In the genomic region with DNA sequence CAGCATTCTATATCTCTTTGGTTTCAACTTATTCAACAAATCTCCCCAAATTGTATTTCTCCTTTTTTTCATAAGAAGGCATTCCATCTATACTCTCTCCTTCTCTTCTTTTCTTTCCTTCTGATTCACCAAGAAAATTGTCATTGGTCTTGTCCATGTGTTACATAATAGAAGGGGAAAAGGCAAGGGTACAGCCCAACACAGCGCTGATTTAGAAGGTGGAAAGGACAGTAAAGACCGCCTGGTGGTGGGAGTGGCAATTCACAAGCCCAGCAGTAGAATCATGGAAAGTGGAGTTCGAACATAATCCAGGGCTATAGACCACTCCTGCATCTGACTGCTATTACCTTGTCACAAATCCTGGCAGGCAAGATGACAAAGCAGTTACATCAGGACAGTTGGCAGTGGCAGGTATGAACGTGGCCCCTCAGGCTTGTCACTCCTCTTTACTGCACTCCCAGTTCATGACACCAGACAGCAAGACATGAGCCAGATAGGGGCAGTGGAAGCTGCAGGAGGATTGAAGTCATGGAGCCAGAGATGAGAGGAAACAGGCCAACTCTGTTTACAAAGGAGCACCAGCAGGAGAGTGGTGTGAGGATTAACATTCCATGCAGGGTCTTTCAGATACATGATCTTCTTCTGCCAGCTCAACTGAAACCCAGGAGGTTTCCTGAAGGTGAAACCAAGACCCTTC, we compare ENCODE assay signal across 1 cellular context.
TF ChIP-seq lines count a peak whose summit lies in the region.

No MANE protein-coding gene starts in this region.

TF ChIP-seq in K562, 482 proteins besides CTCF, POLR2A, EP300 and RAD21 (continued from another document and continues in another):
- TF ChIP-seq ZNF609 (CRISPR knock-in tag; IDR thresholded peaks at IDR 0.05; ENCODE audit: borderline replicate concordance): no peak
- no peak for TF ChIP-seq SMAD1 (IDR thresholded peaks at IDR 0.05; ENCODE audit: low read depth, low read length, partially characterized antibody)
- peak; percentile 41; the same call in 1 of the 2 replicates for TF ChIP-seq SMARCA5 (IDR thresholded peaks at IDR 0.05)
- TF ChIP-seq, protein P1, sequence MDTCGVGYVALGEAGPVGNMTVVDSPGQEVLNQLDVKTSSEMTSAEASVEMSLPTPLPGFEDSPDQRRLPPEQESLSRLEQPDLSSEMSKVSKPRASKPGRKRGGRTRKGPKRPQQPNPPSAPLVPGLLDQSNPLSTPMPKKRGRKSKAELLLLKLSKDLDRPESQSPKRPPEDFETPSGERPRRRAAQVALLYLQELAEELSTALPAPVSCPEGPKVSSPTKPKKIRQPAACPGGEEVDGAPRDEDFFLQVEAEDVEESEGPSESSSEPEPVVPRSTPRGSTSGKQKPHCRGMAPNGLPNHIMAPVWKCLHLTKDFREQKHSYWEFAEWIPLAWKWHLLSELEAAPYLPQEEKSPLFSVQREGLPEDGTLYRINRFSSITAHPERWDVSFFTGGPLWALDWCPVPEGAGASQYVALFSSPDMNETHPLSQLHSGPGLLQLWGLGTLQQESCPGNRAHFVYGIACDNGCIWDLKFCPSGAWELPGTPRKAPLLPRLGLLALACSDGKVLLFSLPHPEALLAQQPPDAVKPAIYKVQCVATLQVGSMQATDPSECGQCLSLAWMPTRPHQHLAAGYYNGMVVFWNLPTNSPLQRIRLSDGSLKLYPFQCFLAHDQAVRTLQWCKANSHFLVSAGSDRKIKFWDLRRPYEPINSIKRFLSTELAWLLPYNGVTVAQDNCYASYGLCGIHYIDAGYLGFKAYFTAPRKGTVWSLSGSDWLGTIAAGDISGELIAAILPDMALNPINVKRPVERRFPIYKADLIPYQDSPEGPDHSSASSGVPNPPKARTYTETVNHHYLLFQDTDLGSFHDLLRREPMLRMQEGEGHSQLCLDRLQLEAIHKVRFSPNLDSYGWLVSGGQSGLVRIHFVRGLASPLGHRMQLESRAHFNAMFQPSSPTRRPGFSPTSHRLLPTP (IDR thresholded peaks at IDR 0.05; ENCODE audit: borderline replicate concordance, extremely low read depth, insufficient read length): no peak
- TF ChIP-seq ZKSCAN1 (IDR thresholded peaks at IDR 0.05; ENCODE audit: low read depth, low read length): no peak; the same call in 1 of the 2 replicates
- TF ChIP-seq BMI1 (IDR thresholded peaks at IDR 0.05; ENCODE audit: low read length): no peak
- TF ChIP-seq RBFOX2 (IDR thresholded peaks at IDR 0.05; ENCODE audit: low read depth, low read length): no peak
- TF ChIP-seq ZNF699 (CRISPR knock-in tag; IDR thresholded peaks at IDR 0.05; ENCODE audit: insufficient replicate concordance): no peak
- TF ChIP-seq ZNF830 (CRISPR knock-in tag; IDR thresholded peaks at IDR 0.05): 0 out of 2 replicates have a peak, but pooled peaks have one; percentile 74
- TF ChIP-seq TRIM25 (IDR thresholded peaks at IDR 0.05; ENCODE audit: borderline replicate concordance): no peak
- TF ChIP-seq LCOR (CRISPR knock-in tag; IDR thresholded peaks at IDR 0.05): no peak
- TF ChIP-seq JUNB (CRISPR knock-in tag; conservative IDR thresholded peaks at IDR 0.05): no peak
- TF ChIP-seq ZNF282 (CRISPR knock-in tag; IDR thresholded peaks at IDR 0.05): no peak
- no peak for TF ChIP-seq KAT2B (IDR thresholded peaks at IDR 0.05; ENCODE audit: low read depth, low read length)
- no peak for TF ChIP-seq ZNF184 (CRISPR knock-in tag; IDR thresholded peaks at IDR 0.05)
- no peak for TF ChIP-seq ZNF408 (CRISPR knock-in tag; IDR thresholded peaks at IDR 0.05; ENCODE audit: low read depth)
- no peak for TF ChIP-seq RFX7 (CRISPR knock-in tag; IDR thresholded peaks at IDR 0.05)
- TF ChIP-seq MYNN (IDR thresholded peaks at IDR 0.05): peak; percentile 22; the same call in 1 of the 2 replicates
- TF ChIP-seq MYNN (CRISPR knock-in tag; IDR thresholded peaks at IDR 0.05): no peak
- no peak for TF ChIP-seq LARP7 (IDR thresholded peaks at IDR 0.05)
- TF ChIP-seq MED1 (CRISPR knock-in tag; IDR thresholded peaks at IDR 0.05; ENCODE audit: borderline replicate concordance): no peak
- TF ChIP-seq POLR3G (IDR thresholded peaks at IDR 0.05; ENCODE audit: extremely low read depth, insufficient read length, insufficient replicate concordance): no peak
- no peak for TF ChIP-seq POLR2H (tag; IDR thresholded peaks at IDR 0.05; ENCODE audit: low read depth)
- no peak for TF ChIP-seq MYBL2 (IDR thresholded peaks at IDR 0.05; ENCODE audit: low read depth)
- no peak for TF ChIP-seq MYBL2 (CRISPR knock-in tag; IDR thresholded peaks at IDR 0.05; ENCODE audit: borderline replicate concordance)
- no peak for TF ChIP-seq KDM5B (IDR thresholded peaks at IDR 0.05; ENCODE audit: insufficient replicate concordance, low read depth, low read length)
- TF ChIP-seq SIN3A (IDR thresholded peaks at IDR 0.05; ENCODE audit: borderline replicate concordance in 2 of 2, control insufficient read depth in 1 of 2, low read depth in 2 of 2, low read length in 2 of 2): no peak
- TF ChIP-seq RNF219 (CRISPR knock-in tag; IDR thresholded peaks at IDR 0.05): no peak
- no peak for TF ChIP-seq ZNF695 (CRISPR knock-in tag; IDR thresholded peaks at IDR 0.05)
- TF ChIP-seq TGIF2 (CRISPR knock-in tag; IDR thresholded peaks at IDR 0.05): no peak
- TF ChIP-seq, protein P2, sequence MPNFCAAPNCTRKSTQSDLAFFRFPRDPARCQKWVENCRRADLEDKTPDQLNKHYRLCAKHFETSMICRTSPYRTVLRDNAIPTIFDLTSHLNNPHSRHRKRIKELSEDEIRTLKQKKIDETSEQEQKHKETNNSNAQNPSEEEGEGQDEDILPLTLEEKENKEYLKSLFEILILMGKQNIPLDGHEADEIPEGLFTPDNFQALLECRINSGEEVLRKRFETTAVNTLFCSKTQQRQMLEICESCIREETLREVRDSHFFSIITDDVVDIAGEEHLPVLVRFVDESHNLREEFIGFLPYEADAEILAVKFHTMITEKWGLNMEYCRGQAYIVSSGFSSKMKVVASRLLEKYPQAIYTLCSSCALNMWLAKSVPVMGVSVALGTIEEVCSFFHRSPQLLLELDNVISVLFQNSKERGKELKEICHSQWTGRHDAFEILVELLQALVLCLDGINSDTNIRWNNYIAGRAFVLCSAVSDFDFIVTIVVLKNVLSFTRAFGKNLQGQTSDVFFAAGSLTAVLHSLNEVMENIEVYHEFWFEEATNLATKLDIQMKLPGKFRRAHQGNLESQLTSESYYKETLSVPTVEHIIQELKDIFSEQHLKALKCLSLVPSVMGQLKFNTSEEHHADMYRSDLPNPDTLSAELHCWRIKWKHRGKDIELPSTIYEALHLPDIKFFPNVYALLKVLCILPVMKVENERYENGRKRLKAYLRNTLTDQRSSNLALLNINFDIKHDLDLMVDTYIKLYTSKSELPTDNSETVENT (CRISPR knock-in tag; IDR thresholded peaks at IDR 0.05): no peak
- no peak for TF ChIP-seq MLX (CRISPR knock-in tag; conservative IDR thresholded peaks at IDR 0.05)
- TF ChIP-seq ZNF584 (CRISPR knock-in tag; IDR thresholded peaks at IDR 0.05; ENCODE audit: low read depth): 0 out of 2 replicates have a peak, but pooled peaks have one; percentile 25
- TF ChIP-seq, protein P3, sequence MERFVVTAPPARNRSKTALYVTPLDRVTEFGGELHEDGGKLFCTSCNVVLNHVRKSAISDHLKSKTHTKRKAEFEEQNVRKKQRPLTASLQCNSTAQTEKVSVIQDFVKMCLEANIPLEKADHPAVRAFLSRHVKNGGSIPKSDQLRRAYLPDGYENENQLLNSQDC (CRISPR knock-in tag; IDR thresholded peaks at IDR 0.05): no peak
- TF ChIP-seq MBD1 (CRISPR knock-in tag; IDR thresholded peaks at IDR 0.05): no peak
- no peak for TF ChIP-seq NR3C1 (CRISPR knock-in tag; IDR thresholded peaks at IDR 0.05)
- no peak for TF ChIP-seq NBN (IDR thresholded peaks at IDR 0.05; ENCODE audit: low read depth)
- TF ChIP-seq ARID1B (IDR thresholded peaks at IDR 0.05): peak; percentile 48
- no peak for TF ChIP-seq ELF1 (tag; IDR thresholded peaks at IDR 0.05)
- TF ChIP-seq BHLHE40 (IDR thresholded peaks at IDR 0.05; ENCODE audit: low read length): 0 out of 2 replicates have a peak, but pooled peaks have one; percentile 34
- TF ChIP-seq ZNF24 (IDR thresholded peaks at IDR 0.05): peak; percentile 25; the same call in 1 of the 2 replicates
- TF ChIP-seq, protein P4, sequence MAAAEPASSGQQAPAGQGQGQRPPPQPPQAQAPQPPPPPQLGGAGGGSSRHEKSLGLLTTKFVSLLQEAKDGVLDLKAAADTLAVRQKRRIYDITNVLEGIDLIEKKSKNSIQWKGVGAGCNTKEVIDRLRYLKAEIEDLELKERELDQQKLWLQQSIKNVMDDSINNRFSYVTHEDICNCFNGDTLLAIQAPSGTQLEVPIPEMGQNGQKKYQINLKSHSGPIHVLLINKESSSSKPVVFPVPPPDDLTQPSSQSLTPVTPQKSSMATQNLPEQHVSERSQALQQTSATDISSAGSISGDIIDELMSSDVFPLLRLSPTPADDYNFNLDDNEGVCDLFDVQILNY (CRISPR knock-in tag; IDR thresholded peaks at IDR 0.05): no peak
- TF ChIP-seq SMARCA4 (IDR thresholded peaks at IDR 0.05): peak; percentile 44; the same call in 1 of the 2 replicates
- TF ChIP-seq TAF1 (IDR thresholded peaks at IDR 0.05; ENCODE audit: control insufficient read depth, extremely low read depth, insufficient read depth, low read length, severe bottlenecking): no peak
- TF ChIP-seq ILK (tag; IDR thresholded peaks at IDR 0.05; ENCODE audit: borderline replicate concordance, low read depth): no peak
- no peak for TF ChIP-seq NFXL1 (CRISPR knock-in tag; IDR thresholded peaks at IDR 0.05)
